24 cellular contexts compared by ENCODE assay signal in the genomic region with DNA sequence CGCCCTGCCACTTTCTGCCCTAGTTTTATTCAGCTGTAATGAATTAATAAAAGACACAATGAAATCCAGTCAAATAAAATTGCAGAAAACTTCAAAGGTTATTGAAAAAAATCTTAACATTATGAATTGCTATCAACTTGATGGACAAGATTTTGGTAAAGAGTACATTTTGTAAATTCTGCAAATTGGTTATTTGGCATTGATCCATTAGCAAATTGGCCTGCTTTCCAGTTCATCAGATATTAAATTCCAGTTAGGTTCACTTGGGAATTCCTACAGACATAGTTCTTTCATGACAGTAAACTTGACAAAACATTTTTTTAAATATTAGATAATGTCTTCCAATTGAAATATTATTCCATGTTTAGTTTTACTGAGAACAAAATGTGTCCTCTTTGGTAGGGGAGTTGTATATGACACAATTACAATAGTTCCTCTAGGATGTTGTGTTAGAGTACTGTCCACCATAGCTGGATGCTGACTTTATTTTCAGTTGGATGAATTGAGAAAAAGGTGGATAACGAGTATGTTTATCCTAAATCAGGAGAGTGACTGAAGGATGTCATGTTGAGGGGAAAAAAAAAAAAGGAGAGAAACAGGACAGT.
A peak's percentile ranks its signal among the peaks of the same experiment; 100 is the strongest.
DNase-seq lines count a peak whose midpoint lies in the region; ATAC-seq and TF ChIP-seq lines count a peak whose summit lies in the region.
"Had no signal": no experiment of that assay in that cellular context is flagged by ENCODE, and none has a peak within 500 bp of the region (broad histone marks: within the 10 kb centered on the region; RNA-seq: fewer than 3 reads in every experiment).

No MANE protein-coding gene starts in this region.

- no peak overlapping the region for H2AFZ ChIP-seq in IMR-90 (replicated peaks; ENCODE audit: low read length, poor library complexity)

- no peak overlapping the region for H2BK5ac ChIP-seq in IMR-90 (ENCODE audit: low read depth, low read length, poor library complexity, severe bottlenecking)

- no peaks in the 10 kb centered on the region for H3K4me1 Mint-ChIP-seq in nephron progenitor cell
- H3K4me1 Mint-ChIP-seq in stimulated activated effector memory CD8-positive, alpha-beta T cell treated with anti-CD3 and anti-CD28 coated beads, Interleukin-12 subunit alpha, Interleukin-12 subunit beta, amount 100 ng/mL, for 72 hours: no peaks in the 10 kb centered on the region

- no peak overlapping the region for H4K8ac ChIP-seq in IMR-90 (ENCODE audit: low read depth in 2 of 2, low read length in 2 of 2)

- TF ChIP-seq CTCF in left ventricle myocardium inferior (IDR thresholded peaks at IDR 0.05; ENCODE audit: borderline replicate concordance) (no peak), right atrium auricular region (IDR thresholded peaks at IDR 0.05) (no peak), IMR-90 (conservative IDR thresholded peaks at IDR 0.05; ENCODE audit: low read depth, low read length) (no peak), choroid plexus epithelial cell (conservative IDR thresholded peaks at IDR 0.05; ENCODE audit: low read depth, low read length) (no peak), nephron progenitor cell (IDR thresholded peaks at IDR 0.05) (no peak)

- WGBS in IMR-90 (ENCODE audit: extremely low coverage in 2 of 2, insufficient read length in 1 of 2), 2 experiments: 80 to 100% methylated on average over 1 of the region's 2 CpGs

- H3K36me3 Mint-ChIP-seq in nephron progenitor cell (ENCODE audit: low read depth): peaks cover 30% of the 10 kb centered on the region
- H3K36me3 Mint-ChIP-seq in stimulated activated effector memory CD8-positive, alpha-beta T cell treated with anti-CD3 and anti-CD28 coated beads, Interleukin-12 subunit alpha, Interleukin-12 subunit beta, amount 100 ng/mL, for 72 hours: peaks cover 12% of the 10 kb centered on the region

- no peak overlapping the region for H3K4ac ChIP-seq in IMR-90 (ENCODE audit: low read depth, low read length)

- H3K79me1 ChIP-seq in IMR-90 (ENCODE audit: low read depth in 1 of 2, low read length in 2 of 2): peaks cover 9 to 14% of the 10 kb centered on the region in 2 experiments; a peak in 2 of 4 replicates

- H3K36me3 ChIP-seq in left ventricle myocardium inferior: no peaks in the 10 kb centered on the region
- no peaks in the 10 kb centered on the region for H3K36me3 ChIP-seq in right atrium auricular region
- no peaks in the 10 kb centered on the region; the same call in 1 of the 2 replicates for H3K36me3 ChIP-seq in IMR-90 (ENCODE audit: control insufficient read depth, insufficient read depth, low read length)

- H2AK5ac ChIP-seq in IMR-90 (ENCODE audit: low read depth, low read length): no peak overlapping the region

- H3K9ac ChIP-seq in IMR-90 (ENCODE audit: low read depth, low read length): no peak overlapping the region

- H2AK9ac ChIP-seq in IMR-90 (replicated peaks; ENCODE audit: low read depth, low read length, poor library complexity): no peak overlapping the region

- no TSS peak for BruUV-seq in IMR-90 (replicated peaks; lab: Mats Ljungman, UMichigan)

- POLR2A ChIA-PET in IMR-90 (lab: Charles Lee; ENCODE audit: unreplicated experiment): no interaction called here

- dilution Hi-C loops in IMR-90 (cut with HindIII; ENCODE audit: low sequenced_read_pairs, unreplicated experiment): no loop called here

- no peak overlapping the region for H3K56ac ChIP-seq in IMR-90 (ENCODE audit: extremely low read depth, insufficient read depth, low read length)

- H4K20me1 ChIP-seq in IMR-90 (ENCODE audit: insufficient read depth, low read length): no peaks in the 10 kb centered on the region

- ATAC-seq in IMR-90 (ENCODE audit: low read depth): no peak
- no peak for ATAC-seq in HG03108 (IDR thresholded peaks at IDR 0.05; ENCODE audit: unreplicated experiment)
- no peak for ATAC-seq in stimulated activated effector memory CD8-positive, alpha-beta T cell treated with anti-CD3 and anti-CD28 coated beads, Interleukin-12 subunit alpha, Interleukin-12 subunit beta, amount 100 ng/mL, for 72 hours
- ATAC-seq: HCT116 had no signal

- H2BK20ac ChIP-seq in IMR-90 (ENCODE audit: low read depth, low read length): no peak overlapping the region

- no peak overlapping the region for H3K4me3 Mint-ChIP-seq in nephron progenitor cell
- H3K4me3 Mint-ChIP-seq in stimulated activated effector memory CD8-positive, alpha-beta T cell treated with anti-CD3 and anti-CD28 coated beads, Interleukin-12 subunit alpha, Interleukin-12 subunit beta, amount 100 ng/mL, for 72 hours: no peak overlapping the region
- H3K4me3 Mint-ChIP-seq: CD4-positive, alpha-beta memory T cell had no signal

- no peak overlapping the region for H3K4me3 ChIP-seq in left ventricle myocardium inferior
- no peak overlapping the region for H3K4me3 ChIP-seq in right atrium auricular region
- no peak overlapping the region for H3K4me3 ChIP-seq in IMR-90 (ENCODE audit: insufficient read depth, low read depth, low read length)
- no peak overlapping the region for H3K4me3 ChIP-seq in choroid plexus epithelial cell (ENCODE audit: low read depth, low read length)

- no peak overlapping the region for H3K4me2 ChIP-seq in IMR-90 (ENCODE audit: low read depth, low read length)

- TF ChIP-seq POLR2A in IMR-90 (IDR thresholded peaks at IDR 0.05; ENCODE audit: low read depth, low read length): no peak

- H3K23ac ChIP-seq in IMR-90 (ENCODE audit: low read depth, low read length): no peak overlapping the region

- H3K9me1 ChIP-seq in IMR-90 (ENCODE audit: insufficient read depth, low read length): no peaks in the 10 kb centered on the region

- H3K18ac ChIP-seq in IMR-90 (ENCODE audit: low read depth, low read length): no peak overlapping the region

- H3K4me1 ChIP-seq in left ventricle myocardium inferior: peaks cover 49% of the 10 kb centered on the region
- peaks cover 0 to 25% of the 10 kb centered on the region in 2 donors for H3K4me1 ChIP-seq in right atrium auricular region
- peaks cover 4% of the 10 kb centered on the region; the same call in 1 of the 2 replicates for H3K4me1 ChIP-seq in IMR-90 (ENCODE audit: control insufficient read depth, insufficient read depth, low read length)

- DNase-seq in left ventricle myocardium inferior: no peak
- no peak for DNase-seq in right atrium auricular region (ENCODE audit: low spot score)
- peak; percentile 7 for DNase-seq in IMR-90
- DNase-seq in choroid plexus epithelial cell (ENCODE audit: low read depth): peak; percentile 17
- no peak for DNase-seq in nephron progenitor cell
- DNase-seq in stimulated activated effector memory CD8-positive, alpha-beta T cell treated with anti-CD3 and anti-CD28 coated beads, Interleukin-12 subunit alpha, Interleukin-12 subunit beta, amount 100 ng/mL, for 72 hours (ENCODE audit: low spot score in 2 of 2): no peak
- DNase-seq in amniotic stem cell (lab: John Stamatoyannopoulos, UW): no peak
- DNase-seq: C1 segment of cervical spinal cord; CD4-positive, alpha-beta memory T cell; COR-L47; DMS79 treated with DMSO at 0.1 percent for 48 hours; NCI-H1048; NCI-H1417 treated with DMSO at 0.1 percent for 48 hours; NCI-H187; NCI-H2081 treated with DMSO at 0.1 percent for 48 hours; NCI-H2171; NCI-H226; NCI-H510A; NCI-H69; RPMI8226; SHP77 treated with DMSO at 0.1 percent for 48 hours had no signal

- H3K27ac Mint-ChIP-seq in nephron progenitor cell: peak overlapping the region; percentile 46
- no peak overlapping the region for H3K27ac Mint-ChIP-seq in stimulated activated effector memory CD8-positive, alpha-beta T cell treated with anti-CD3 and anti-CD28 coated beads, Interleukin-12 subunit alpha, Interleukin-12 subunit beta, amount 100 ng/mL, for 72 hours

- no peaks in the 10 kb centered on the region for H3K27me3 Mint-ChIP-seq in nephron progenitor cell (ENCODE audit: low read depth, poor library complexity)
- H3K27me3 Mint-ChIP-seq: CD4-positive, alpha-beta memory T cell had no signal

- CTCF ChIA-PET in IMR-90 (lab: Yijun Ruan, JAX): interaction anchor here (0.5 kb wide), 1 partner anchor 374 kb away, joined by 3 read pairs; no protein-coding TSS in a partner anchor

- no peak overlapping the region for H2BK15ac ChIP-seq in IMR-90 (ENCODE audit: low read depth, low read length)

- H3K27me3 ChIP-seq in left ventricle myocardium inferior (ENCODE audit: low read depth) (no peaks in the 10 kb centered on the region), right atrium auricular region (no peaks in the 10 kb centered on the region), IMR-90 (ENCODE audit: control insufficient read depth, insufficient read depth, low read length) (no peaks in the 10 kb centered on the region)

- H4K5ac ChIP-seq in IMR-90 (ENCODE audit: low read depth, low read length): no peak overlapping the region

- H4K91ac ChIP-seq in IMR-90 (ENCODE audit: insufficient read depth, low read depth, low read length): no peak overlapping the region

- TF ChIP-seq RAD21 in IMR-90 (IDR thresholded peaks at IDR 0.05; ENCODE audit: low read length): no peak

- peaks cover 6% of the 10 kb centered on the region for H3K9me3 Mint-ChIP-seq in nephron progenitor cell
- H3K9me3 Mint-ChIP-seq in stimulated activated effector memory CD8-positive, alpha-beta T cell treated with anti-CD3 and anti-CD28 coated beads, Interleukin-12 subunit alpha, Interleukin-12 subunit beta, amount 100 ng/mL, for 72 hours: no peaks in the 10 kb centered on the region

- H3K9me3 ChIP-seq in left ventricle myocardium inferior (replicated peaks): no peaks in the 10 kb centered on the region
- H3K9me3 ChIP-seq in right atrium auricular region: no peaks in the 10 kb centered on the region
- H3K9me3 ChIP-seq in IMR-90 (ENCODE audit: control insufficient read depth, insufficient read depth, low read length): no peaks in the 10 kb centered on the region

- no peak overlapping the region for H2BK120ac ChIP-seq in IMR-90 (ENCODE audit: low read depth, low read length)

- H3K14ac ChIP-seq in IMR-90 (replicated peaks; ENCODE audit: low read depth, low read length): no peak overlapping the region

- H3K27ac ChIP-seq in left ventricle myocardium inferior (replicated peaks): peak overlapping the region; percentile 3
- no peak overlapping the region for H3K27ac ChIP-seq in right atrium auricular region
- no peak overlapping the region for H3K27ac ChIP-seq in IMR-90 (ENCODE audit: insufficient read depth, low read length)
- H3K27ac ChIP-seq: HL-60 had no signal

- in situ Hi-C loops in IMR-90 (cut with MboI; ENCODE audit: low sequenced_read_pairs): no loop called here

- intact Hi-C loops in left ventricle myocardium inferior (cut with micrococcal nuclease) (no loop called here), IMR-90 (cut with micrococcal nuclease) (no loop called here)

TF ChIP-seq in IMR-90, 13 proteins besides CTCF, POLR2A, EP300 and RAD21 (continues in another document):
- no peak for TF ChIP-seq RCOR1 (IDR thresholded peaks at IDR 0.05; ENCODE audit: insufficient replicate concordance, low read length)
- no peak for TF ChIP-seq MAZ (IDR thresholded peaks at IDR 0.05; ENCODE audit: borderline replicate concordance, low read depth, low read length)
- no peak for TF ChIP-seq RFX5 (IDR thresholded peaks at IDR 0.05; ENCODE audit: low read depth, low read length)
- TF ChIP-seq FOS (IDR thresholded peaks at IDR 0.05; ENCODE audit: low read depth, low read length): no peak

Comparison
In these comparisons a context has a peak if more than half of its experiments do, and no peak if none do; other contexts are left out.
1. DNase-seq: peak in IMR-90 (single experiment) and choroid plexus epithelial cell (single experiment); none in left ventricle myocardium inferior (single experiment), right atrium auricular region (single experiment), nephron progenitor cell (single experiment), stimulated activated effector memory CD8-positive, alpha-beta T cell treated with anti-CD3 and anti-CD28 coated beads, Interleukin-12 subunit alpha, Interleukin-12 subunit beta, amount 100 ng/mL, for 72 hours (0 of 2) and amniotic stem cell (single experiment).